Comparison of ENCODE assay signal across 8 cellular contexts in the genomic region with DNA sequence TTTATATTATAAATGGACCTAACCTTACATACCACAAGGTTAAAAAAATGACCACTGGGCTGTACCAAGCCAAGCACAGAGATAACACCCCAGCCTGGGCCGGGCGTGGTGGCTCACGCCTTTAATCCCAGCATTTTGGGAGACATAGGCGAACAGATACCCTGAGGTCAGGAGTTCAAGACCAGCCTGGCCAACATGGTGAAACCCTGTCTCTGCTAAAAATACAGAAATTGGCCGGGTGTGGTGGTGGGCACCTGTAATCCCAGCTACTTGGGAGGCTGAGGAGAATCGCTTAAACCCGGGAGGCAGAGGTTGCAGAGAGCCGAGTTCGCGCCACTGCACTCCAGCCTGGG. TPM values are rescaled to one million over a fixed set of nuclear protein-coding genes. Genes with fewer than 3 reads are reported as not detected.
DNase-seq lines count a peak whose midpoint lies in the region; ATAC-seq and TF ChIP-seq lines count a peak whose summit lies in the region.
"Not testable (repeated sequence)": the region's sequence is repeated elsewhere in the genome, so short reads cannot be mapped to it uniquely, and the experiment has no call there.

No MANE protein-coding gene starts in this region.

- H3K27ac Mint-ChIP-seq in GM23338, result peak overlapping the region; percentile 100; the same call in 1 of the 2 replicates
- peak overlapping the region; percentile 97 for H3K27ac Mint-ChIP-seq in activated naive CD8-positive, alpha-beta T cell treated with anti-CD3 and anti-CD28 coated beads for 36 hours
- H3K27ac Mint-ChIP-seq in natural killer cell treated with Interleukin-12 subunit alpha and Interleukin-12 subunit beta and Interleukin-15 and Interleukin-18, amount 100 ng/mL, for 72 hours, result peak overlapping the region; percentile 93 to 98
- H3K27ac Mint-ChIP-seq in stimulated activated effector memory CD8-positive, alpha-beta T cell treated with anti-CD3 and anti-CD28 coated beads, Interleukin-12 subunit alpha, Interleukin-12 subunit beta, amount 100 ng/mL, for 72 hours, result peak overlapping the region; percentile 99

- peaks cover 21% of the 10 kb centered on the region for H4K20me1 ChIP-seq in GM23338 (replicated peaks; ENCODE audit: insufficient read depth)

- H3K36me3 ChIP-seq in GM23338 (ENCODE audit: insufficient read depth) (peaks cover 14% of the 10 kb centered on the region), RWPE2 (ENCODE audit: low read depth) (peaks cover 14% of the 10 kb centered on the region), iPS-15b (ENCODE audit: control insufficient read depth, insufficient read depth, low read length) (peaks cover 11% of the 10 kb centered on the region)
- H3K36me3 ChIP-seq in effector memory CD4-positive, alpha-beta T cell (ENCODE audit: control insufficient read depth, insufficient read depth, low read length), result peaks cover 27% of the 10 kb centered on the region

- H3K9me3 ChIP-seq in RWPE2 (ENCODE audit: severe bottlenecking), result peaks cover 13% of the 10 kb centered on the region
- peaks cover 14% of the 10 kb centered on the region for H3K9me3 ChIP-seq in effector memory CD4-positive, alpha-beta T cell (ENCODE audit: control insufficient read depth, low read length)
- H3K9me3 ChIP-seq in iPS-15b (ENCODE audit: control insufficient read depth, insufficient read depth, low read length), result not testable (repeated sequence)

- H3K4me2 ChIP-seq in GM23338, result not testable (repeated sequence)

- not testable (repeated sequence) for TF ChIP-seq CTCF in 22Rv1 (IDR thresholded peaks at IDR 0.05); GM23338 (conservative IDR thresholded peaks at IDR 0.05; ENCODE audit: low read depth in 2 of 2); RWPE2 (IDR thresholded peaks at IDR 0.05; ENCODE audit: poor library complexity, severe bottlenecking)

- DNase-seq in GM23338 (ENCODE audit: low spot score); RWPE2 (ENCODE audit: low spot score); activated naive CD8-positive, alpha-beta T cell treated with anti-CD3 and anti-CD28 coated beads for 36 hours; effector memory CD4-positive, alpha-beta T cell; natural killer cell treated with Interleukin-12 subunit alpha and Interleukin-12 subunit beta and Interleukin-15 and Interleukin-18, amount 100 ng/mL, for 72 hours (ENCODE audit: low spot score); stimulated activated effector memory CD8-positive, alpha-beta T cell treated with anti-CD3 and anti-CD28 coated beads, Interleukin-12 subunit alpha, Interleukin-12 subunit beta, amount 100 ng/mL, for 72 hours (ENCODE audit: low spot score in 2 of 2): not testable (repeated sequence)

- not testable (repeated sequence) for H3K4me1 ChIP-seq in GM23338 (ENCODE audit: insufficient read depth); RWPE2 (ENCODE audit: insufficient read depth, poor library complexity, severe bottlenecking); iPS-15b (ENCODE audit: control insufficient read depth, insufficient read depth, low read length)
- H3K4me1 ChIP-seq in effector memory CD4-positive, alpha-beta T cell (ENCODE audit: control insufficient read depth, insufficient read depth, low read length, poor library complexity, severe bottlenecking), result peaks cover 17% of the 10 kb centered on the region

- peak overlapping the region; percentile 99 for H3K4me3 Mint-ChIP-seq in GM23338
- H3K4me3 Mint-ChIP-seq in activated naive CD8-positive, alpha-beta T cell treated with anti-CD3 and anti-CD28 coated beads for 36 hours, result peak overlapping the region; percentile 97
- H3K4me3 Mint-ChIP-seq in natural killer cell treated with Interleukin-12 subunit alpha and Interleukin-12 subunit beta and Interleukin-15 and Interleukin-18, amount 100 ng/mL, for 72 hours, result peak overlapping the region; percentile 93
- peak overlapping the region; percentile 99 for H3K4me3 Mint-ChIP-seq in stimulated activated effector memory CD8-positive, alpha-beta T cell treated with anti-CD3 and anti-CD28 coated beads, Interleukin-12 subunit alpha, Interleukin-12 subunit beta, amount 100 ng/mL, for 72 hours

- peaks cover 43% of the 10 kb centered on the region for H3K36me3 Mint-ChIP-seq in GM23338 (ENCODE audit: low read depth)
- peaks cover 66% of the 10 kb centered on the region for H3K36me3 Mint-ChIP-seq in activated naive CD8-positive, alpha-beta T cell treated with anti-CD3 and anti-CD28 coated beads for 36 hours
- peaks cover 27% of the 10 kb centered on the region for H3K36me3 Mint-ChIP-seq in natural killer cell treated with Interleukin-12 subunit alpha and Interleukin-12 subunit beta and Interleukin-15 and Interleukin-18, amount 100 ng/mL, for 72 hours
- peaks cover 31% of the 10 kb centered on the region for H3K36me3 Mint-ChIP-seq in stimulated activated effector memory CD8-positive, alpha-beta T cell treated with anti-CD3 and anti-CD28 coated beads, Interleukin-12 subunit alpha, Interleukin-12 subunit beta, amount 100 ng/mL, for 72 hours

- H3K79me2 ChIP-seq in GM23338 (replicated peaks; ENCODE audit: insufficient read depth), result peaks cover 43% of the 10 kb centered on the region

- not testable (repeated sequence) for H2AFZ ChIP-seq in GM23338

- H3K9ac ChIP-seq in iPS-15b (ENCODE audit: low read depth, low read length), result not testable (repeated sequence)

- not testable (repeated sequence) for H3F3A ChIP-seq in GM23338 (replicated peaks; ENCODE audit: low read depth)

- peaks cover 15% of the 10 kb centered on the region for H3K27me3 Mint-ChIP-seq in GM23338 (ENCODE audit: insufficient read depth, low read depth, poor library complexity)
- H3K27me3 Mint-ChIP-seq in activated naive CD8-positive, alpha-beta T cell treated with anti-CD3 and anti-CD28 coated beads for 36 hours; natural killer cell treated with Interleukin-12 subunit alpha and Interleukin-12 subunit beta and Interleukin-15 and Interleukin-18, amount 100 ng/mL, for 72 hours: not testable (repeated sequence)

- not testable (repeated sequence) for ATAC-seq in GM23338; RWPE2 (ENCODE audit: low read depth); natural killer cell treated with Interleukin-12 subunit alpha and Interleukin-12 subunit beta and Interleukin-15 and Interleukin-18, amount 100 ng/mL, for 72 hours; stimulated activated effector memory CD8-positive, alpha-beta T cell treated with anti-CD3 and anti-CD28 coated beads, Interleukin-12 subunit alpha, Interleukin-12 subunit beta, amount 100 ng/mL, for 72 hours

- H3K9me2 ChIP-seq in GM23338 (ENCODE audit: insufficient read depth), result not testable (repeated sequence)

- H3K27ac ChIP-seq in 22Rv1, result peak overlapping the region; percentile 93
- not testable (repeated sequence) for H3K27ac ChIP-seq in GM23338 (ENCODE audit: low read depth)
- H3K27ac ChIP-seq in RWPE2 (ENCODE audit: poor library complexity, severe bottlenecking), result peak overlapping the region; percentile 75
- peak overlapping the region; percentile 84 for H3K27ac ChIP-seq in effector memory CD4-positive, alpha-beta T cell (ENCODE audit: insufficient read depth, low read length, poor library complexity, severe bottlenecking)

- not testable (repeated sequence) for H3K27me3 ChIP-seq in GM23338 (ENCODE audit: insufficient read depth); RWPE2 (ENCODE audit: insufficient read depth, poor library complexity, severe bottlenecking); effector memory CD4-positive, alpha-beta T cell (replicated peaks; ENCODE audit: control insufficient read depth, insufficient read depth, low read length, poor library complexity, severe bottlenecking); iPS-15b (ENCODE audit: control insufficient read depth, insufficient read depth, low read length)

- H3K9me3 Mint-ChIP-seq in GM23338, result peaks cover 13% of the 10 kb centered on the region
- H3K9me3 Mint-ChIP-seq in activated naive CD8-positive, alpha-beta T cell treated with anti-CD3 and anti-CD28 coated beads for 36 hours, result peaks cover 39% of the 10 kb centered on the region
- H3K9me3 Mint-ChIP-seq in natural killer cell treated with Interleukin-12 subunit alpha and Interleukin-12 subunit beta and Interleukin-15 and Interleukin-18, amount 100 ng/mL, for 72 hours; stimulated activated effector memory CD8-positive, alpha-beta T cell treated with anti-CD3 and anti-CD28 coated beads, Interleukin-12 subunit alpha, Interleukin-12 subunit beta, amount 100 ng/mL, for 72 hours: not testable (repeated sequence)

- H3K4me3 ChIP-seq in GM23338, result peak overlapping the region; percentile 59
- peak overlapping the region; percentile 57 for H3K4me3 ChIP-seq in RWPE2 (ENCODE audit: severe bottlenecking)
- peak overlapping the region; percentile 80 for H3K4me3 ChIP-seq in effector memory CD4-positive, alpha-beta T cell (ENCODE audit: insufficient read depth, low read depth, low read length, poor library complexity, severe bottlenecking)
- H3K4me3 ChIP-seq in iPS-15b (ENCODE audit: low read depth, low read length), result peak overlapping the region; percentile 99

- not testable (repeated sequence) for H3K4me1 Mint-ChIP-seq in GM23338
- peaks cover 18% of the 10 kb centered on the region for H3K4me1 Mint-ChIP-seq in activated naive CD8-positive, alpha-beta T cell treated with anti-CD3 and anti-CD28 coated beads for 36 hours
- H3K4me1 Mint-ChIP-seq in natural killer cell treated with Interleukin-12 subunit alpha and Interleukin-12 subunit beta and Interleukin-15 and Interleukin-18, amount 100 ng/mL, for 72 hours (ENCODE audit: low read depth in 2 of 2), result peaks cover 33 to 38% of the 10 kb centered on the region in 2 donors
- peaks cover 39% of the 10 kb centered on the region for H3K4me1 Mint-ChIP-seq in stimulated activated effector memory CD8-positive, alpha-beta T cell treated with anti-CD3 and anti-CD28 coated beads, Interleukin-12 subunit alpha, Interleukin-12 subunit beta, amount 100 ng/mL, for 72 hours

TF ChIP-seq in GM23338, 12 proteins besides CTCF, POLR2A, EP300 and RAD21:
- TF ChIP-seq ZNF114 (CRISPR knock-in tag; IDR thresholded peaks at IDR 0.05), result peak; percentile 37; the same call in 1 of the 2 replicates

RNA-seq across cellular contexts. Expression of a gene that starts 0.4 kb away (rescaled TPM):
- 29.7 and 35.1 TPM in 2 replicates for total RNA-seq in GM23338 (2014; rRNA removed; shearing (Covaris generic))
- 9.7 and 10.2 TPM in 2 replicates for polyA plus RNA-seq in GM23338 (2016; fragmentation: Nextera tagmentation; extraction: Ambion mirVana)
- total RNA-seq in activated naive CD8-positive, alpha-beta T cell treated with anti-CD3 and anti-CD28 coated beads for 36 hours, result 10 to 100 TPM; 11.1 to 11.6 TPM
- total RNA-seq in natural killer cell treated with Interleukin-12 subunit alpha and Interleukin-12 subunit beta and Interleukin-15 and Interleukin-18, amount 100 ng/mL, for 72 hours, result 10 to 100 TPM; 10.4 to 10.8 TPM
